ENCODE assay signal across 8 cellular contexts in genomic region chr1:1232224-1232800, GRCh38. TPM values are rescaled to one million over a fixed set of nuclear protein-coding genes. Genes with fewer than 3 reads are reported as not detected.
DNase-seq lines count a peak whose midpoint lies in the region; TF ChIP-seq lines count a peak whose summit lies in the region.

TSS of gene B3GALT6 (plus strand) at chr1:1232237. CDS start at chr1:1232279, 42 bp downstream.

- H3K36me3 ChIP-seq in muscle layer of duodenum (ENCODE audit: control insufficient read depth in 1 of 2, insufficient read depth in 2 of 2, low read length in 2 of 2): peaks cover 5 to 23% of the 10 kb centered on the region in 2 donors

- peaks cover 0 to 32% of the 10 kb centered on the region in 2 donors for H3K4me1 ChIP-seq in muscle layer of duodenum (ENCODE audit: control insufficient read depth in 1 of 2, insufficient read depth in 2 of 2, low read length in 2 of 2)

- H3K27ac ChIP-seq in muscle layer of duodenum (ENCODE audit: low read length): peak within 1 kb of the TSS; percentile 79

- peak within 1 kb of the TSS; percentile 82 to 98 for H3K4me3 ChIP-seq in muscle layer of duodenum (ENCODE audit: low read depth in 1 of 2, low read length in 2 of 2)

- H3K27me3 ChIP-seq in muscle layer of duodenum (ENCODE audit: low read depth, low read length): no peaks in the 10 kb centered on the region

- peak; percentile 55 for TF ChIP-seq POLR2A in GM15510 (IDR thresholded peaks at IDR 0.05; ENCODE audit: borderline replicate concordance, extremely low read depth, insufficient read length)

- no peaks in the 10 kb centered on the region for H3K9me3 ChIP-seq in muscle layer of duodenum (ENCODE audit: control insufficient read depth in 1 of 2, low read length in 2 of 2)

- DNase-seq in LHCN-M2 (ENCODE audit: low read depth) (no peak), dermis blood vessel endothelial cell (no peak), KG1 (lab: John Stamatoyannopoulos, UW) (no peak), LoVo (ENCODE audit: low spot score) (no peak), Ammon's horn (ENCODE audit: low spot score) (no peak)
- DNase-seq in stimulated activated CD4-positive, alpha-beta T cell treated with anti-CD3 and anti-CD28 coated beads, Interleukin-4, amount 100 ng/mL, for 24 hours: no peak

RNA-seq across cellular contexts. Expression of gene B3GALT6, which starts in this region (rescaled TPM):
- total RNA-seq in LHCN-M2 (2014; rRNA removed) (58.0 and 58.3 TPM in 2 replicates), dermis blood vessel endothelial cell (36.1 and 46.6 TPM in 2 replicates)
- polyA plus RNA-seq in LHCN-M2 (2012): 24.3 TPM
